19 cellular contexts compared by ENCODE assay signal in the genomic region with DNA sequence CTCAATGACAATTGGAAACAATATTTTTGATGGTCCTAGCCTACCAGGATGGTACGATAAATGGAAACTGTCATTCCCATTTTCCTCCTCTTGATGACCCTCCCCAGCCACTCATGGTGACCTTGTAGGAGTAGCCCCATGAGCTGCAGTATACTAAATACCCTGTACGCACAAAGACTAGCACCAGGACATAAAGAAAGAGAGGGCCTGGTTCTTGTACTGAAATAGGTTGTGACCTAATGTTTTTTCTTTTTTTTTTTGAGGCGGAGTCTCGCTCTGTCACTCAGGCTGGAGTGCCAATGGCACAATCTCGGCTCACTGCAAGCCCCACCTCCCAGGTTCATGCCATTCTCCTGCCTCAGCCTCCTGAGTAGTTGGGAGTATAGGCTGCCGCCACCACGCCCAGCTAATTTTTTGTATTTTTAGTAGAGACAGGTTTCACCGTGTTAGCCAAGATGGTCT. TPM values are rescaled to one million over a fixed set of nuclear protein-coding genes. Genes with fewer than 3 reads are reported as not detected.
DNase-seq lines count a peak whose midpoint lies in the region; ATAC-seq and TF ChIP-seq lines count a peak whose summit lies in the region.
"Had no signal": no experiment of that assay in that cellular context is flagged by ENCODE, and none has a peak within 500 bp of the region (broad histone marks: within the 10 kb centered on the region; RNA-seq: fewer than 3 reads in every experiment).

No MANE protein-coding gene starts in this region.

- no peaks in the 10 kb centered on the region for H3K27me3 ChIP-seq in SU-DHL-6 (ENCODE audit: low read length)
- no peaks in the 10 kb centered on the region for H3K27me3 ChIP-seq in dorsolateral prefrontal cortex
- H3K27me3 ChIP-seq in transverse colon = no peaks in the 10 kb centered on the region

- no peak for TF ChIP-seq EP300 in transverse colon (IDR thresholded peaks at IDR 0.05; ENCODE audit: low read depth)

- no peak overlapping the region for H3K9ac ChIP-seq in SU-DHL-6 (ENCODE audit: low read length)

- no peaks in the 10 kb centered on the region for H3F3A ChIP-seq in SU-DHL-6 (ENCODE audit: insufficient read depth)

- H3K36me3 ChIP-seq in SU-DHL-6 (ENCODE audit: low read length) (peaks cover 13% of the 10 kb centered on the region), transverse colon (no peaks in the 10 kb centered on the region)

- no peaks in the 10 kb centered on the region for H3K9me2 ChIP-seq in SU-DHL-6 (replicated peaks; ENCODE audit: insufficient read depth, low read length)

- no peak for DNase-seq in activated naive CD4-positive, alpha-beta T cell treated with anti-CD3 and anti-CD28 coated beads, Interleukin-2, amount 50 U/mL, for 72 hours (ENCODE audit: low spot score in 2 of 2)
- DNase-seq in activated naive CD4-positive, alpha-beta T cell treated with Interleukin-2 at 50 U/mL for 16 hours = no peak
- no peak for DNase-seq in dorsolateral prefrontal cortex
- DNase-seq in transverse colon = no peak
- DNase-seq in activated CD8-positive, alpha-beta memory T cell treated with anti-CD3 and anti-CD28 coated beads for 24 hours = no peak
- no peak for DNase-seq in iPS-NIHi7 (ENCODE audit: extremely low spot score)
- DNase-seq: activated CD4-positive, CD25-positive, alpha-beta regulatory T cell treated with anti-CD3 and anti-CD28 coated beads, Interleukin-2, amount 50 U/mL, for 72 hours; activated T-cell treated with anti-CD3 and anti-CD28 coated beads, Interleukin-2, amount 50 U/mL, for 48 hours; GF-D8; glutamatergic neuron; immature natural killer cell; NCI-H1105 treated with DMSO at 0.1 percent for 48 hours; NCI-H2171; nephron progenitor cell had no signal

- intact Hi-C loops in dorsolateral prefrontal cortex (cut with DNase I) (no loop called here), transverse colon (cut with DNase I; ENCODE audit: low total_unique reads) (no loop called here)

- in situ Hi-C loops in transverse colon (cut with MboI; ENCODE audit: low pct_ligation_motif_present in 1 of 4, low pct_unique_long_range_greater_than_20kb in 1 of 4, low sequenced_read_pairs in 3 of 4) = no loop called here

- peak overlapping the region; percentile 77 to 90 for H3K27ac Mint-ChIP-seq in activated naive CD4-positive, alpha-beta T cell treated with anti-CD3 and anti-CD28 coated beads, Interleukin-2, amount 50 U/mL, for 72 hours
- H3K27ac Mint-ChIP-seq: nephron progenitor cell had no signal

- H3K4me3 ChIP-seq in SU-DHL-6 (ENCODE audit: insufficient read depth, low read length, poor library complexity, severe bottlenecking) (no peak overlapping the region), dorsolateral prefrontal cortex (no peak overlapping the region), transverse colon (no peak overlapping the region)
- H3K4me3 ChIP-seq: lung had no signal

- no peak overlapping the region for H3K4me2 ChIP-seq in SU-DHL-6 (ENCODE audit: low read depth, low read length, poor library complexity, severe bottlenecking)

- no peaks in the 10 kb centered on the region for H4K20me1 ChIP-seq in SU-DHL-6 (ENCODE audit: low read depth, low read length)

- H3K36me3 Mint-ChIP-seq in activated naive CD4-positive, alpha-beta T cell treated with anti-CD3 and anti-CD28 coated beads, Interleukin-2, amount 50 U/mL, for 72 hours = peaks cover 19 to 50% of the 10 kb centered on the region in 2 donors

- no peak for ATAC-seq in activated naive CD4-positive, alpha-beta T cell treated with anti-CD3 and anti-CD28 coated beads, Interleukin-2, amount 50 U/mL, for 72 hours
- no peak for ATAC-seq in HG03342 (IDR thresholded peaks at IDR 0.05; ENCODE audit: unreplicated experiment)

- peaks cover 0 to 9% of the 10 kb centered on the region in 2 donors for H3K9me3 Mint-ChIP-seq in activated naive CD4-positive, alpha-beta T cell treated with anti-CD3 and anti-CD28 coated beads, Interleukin-2, amount 50 U/mL, for 72 hours
- H3K9me3 Mint-ChIP-seq: immature natural killer cell, nephron progenitor cell had no signal

- 87 to 100% methylated on average over 5 to 8 of the region's 8 CpGs for WGBS in transverse colon (ENCODE audit: low coverage in 1 of 2), 2 donors

- H3K9me3 ChIP-seq in SU-DHL-6 (ENCODE audit: insufficient read depth, low read length) (no peaks in the 10 kb centered on the region), transverse colon (no peaks in the 10 kb centered on the region)

- H3K27ac ChIP-seq in SU-DHL-6 (ENCODE audit: low read depth, low read length) = peak overlapping the region; percentile 63
- peak overlapping the region in 58 of 59 donors; percentile 15 to 89 (median 78) for H3K27ac ChIP-seq in dorsolateral prefrontal cortex
- H3K27ac ChIP-seq in transverse colon = peak overlapping the region; percentile 45 to 85 (median 76)
- H3K27ac ChIP-seq: RWPE1 had no signal

- no peak overlapping the region for H2AFZ ChIP-seq in SU-DHL-6 (ENCODE audit: low read depth, low read length, severe bottlenecking)

- 0 out of 2 replicates have a peak, but pooled peaks cover 6% of the 10 kb centered on the region for H3K79me2 ChIP-seq in SU-DHL-6 (ENCODE audit: insufficient read depth, low read length)

- peaks cover 29 to 78% (median 48%) of the 10 kb centered on the region in 4 donors for H3K4me1 ChIP-seq in transverse colon

- no peak for TF ChIP-seq POLR2A in transverse colon (IDR thresholded peaks at IDR 0.05)

- TF ChIP-seq CTCF in SU-DHL-6 (IDR thresholded peaks at IDR 0.05; ENCODE audit: insufficient read depth, low read length, poor library complexity, severe bottlenecking) (no peak), dorsolateral prefrontal cortex (IDR thresholded peaks at IDR 0.05 in 54 of 56, conservative IDR thresholded peaks at IDR 0.05 in 2 of 56; ENCODE audit: low read depth in 1 of 56, partially characterized antibody in 56 of 56) (no peak), transverse colon (IDR thresholded peaks at IDR 0.05) (no peak)

RNA-seq across cellular contexts. Expression of a gene that starts 22.3 kb away (rescaled TPM):
- 10 to 100 TPM; 15.7 to 57.0 TPM for total RNA-seq in activated naive CD4-positive, alpha-beta T cell treated with anti-CD3 and anti-CD28 coated beads, Interleukin-2, amount 50 U/mL, for 72 hours
- total RNA-seq in dorsolateral prefrontal cortex (10 to 100 TPM; 18.3 to 63.7 (median 43.9) TPM), transverse colon (100 to 1,000 TPM in 3 of 4 donors, 10 to 100 TPM in 1; 74.8 to 176 (median 134) TPM)

RNA-seq across cellular contexts. Expression of a gene that starts 50.2 kb away (rescaled TPM):
- total RNA-seq in activated naive CD4-positive, alpha-beta T cell treated with anti-CD3 and anti-CD28 coated beads, Interleukin-2, amount 50 U/mL, for 72 hours = 10 to 100 TPM in 1 of 2 donors, 1 to 10 TPM in 1; 3.6 to 10.6 TPM
- total RNA-seq in dorsolateral prefrontal cortex (100 to 1,000 TPM in 8 of 120 experiments, 10 to 100 TPM in 106, 1 to 10 TPM in 6; 7.4 to 523 (median 26.5) TPM), transverse colon (1,000 to 10,000 TPM in 1 of 4 donors, 100 to 1,000 TPM in 3; 403 to 1,827 (median 457) TPM)

RNA-seq across cellular contexts. Expression of a gene that starts 50.7 kb away (rescaled TPM):
- under 1 TPM; 0.18 to 0.78 TPM for total RNA-seq in activated naive CD4-positive, alpha-beta T cell treated with anti-CD3 and anti-CD28 coated beads, Interleukin-2, amount 50 U/mL, for 72 hours
- total RNA-seq in dorsolateral prefrontal cortex (1 to 10 TPM in 29 of 120 experiments, under 1 TPM in 51, not detected in 40; 0.21 to 5.8 (median 0.75) TPM), transverse colon (10 to 100 TPM in 1 of 4 donors, 1 to 10 TPM in 2, not detected in 1; 3.0 to 12.2 (median 6.1) TPM)
- total RNA-seq: dermis microvascular lymphatic vessel endothelial cell had no signal
